Comparison of ENCODE assay signal across 9 cellular contexts in genomic region chr19:35897706-35898451, GRCh38. TPM values are rescaled to one million over a fixed set of nuclear protein-coding genes. Genes with fewer than 3 reads are reported as not detected.
DNase-seq lines count a peak whose midpoint lies in the region; ATAC-seq and TF ChIP-seq lines count a peak whose summit lies in the region.
"Had no signal": no experiment of that assay in that cellular context is flagged by ENCODE, and none has a peak within 500 bp of the region (broad histone marks: within the 10 kb centered on the region; RNA-seq: fewer than 3 reads in every experiment).

No MANE protein-coding gene starts in this region.

- no peaks in the 10 kb centered on the region for H4K20me1 ChIP-seq in H9 (ENCODE audit: control insufficient read depth, insufficient read depth, insufficient read length)
- no peaks in the 10 kb centered on the region for H4K20me1 ChIP-seq in hepatocyte (ENCODE audit: insufficient read depth, poor library complexity, severe bottlenecking)

- H3K36me3 ChIP-seq in hepatocyte (replicated peaks; ENCODE audit: insufficient read depth, low read depth) = no peaks in the 10 kb centered on the region

- H3K27ac ChIP-seq in H9 (ENCODE audit: insufficient read length, low read depth, low read length) (no peak overlapping the region), hepatocyte (no peak overlapping the region), skin epidermis (peak overlapping the region in 20 of 21 experiments; percentile 76 to 97 (median 91))

- H3K56ac ChIP-seq in H9 (ENCODE audit: insufficient read length, low read depth, low read length) = no peak overlapping the region

- H3K4me2 ChIP-seq in H9 (ENCODE audit: insufficient read depth, insufficient read length, low read length) = no peak overlapping the region
- peak overlapping the region; percentile 98 for H3K4me2 ChIP-seq in hepatocyte

- H3K4me1 Mint-ChIP-seq in H9 = peaks cover 10 to 23% of the 10 kb centered on the region in 2 experiments
- peaks cover 48% of the 10 kb centered on the region for H3K4me1 Mint-ChIP-seq in activated T-cell treated with anti-CD3 and anti-CD28 coated beads, Interleukin-2, amount 50 U/mL, for 72 hours (ENCODE audit: low read depth)

- H3K27ac Mint-ChIP-seq in H9 = peak overlapping the region in 1 of 3 experiments; percentile 81; a peak in 1 of 7 replicates
- H3K27ac Mint-ChIP-seq in activated T-cell treated with anti-CD3 and anti-CD28 coated beads, Interleukin-2, amount 50 U/mL, for 72 hours = peak overlapping the region; percentile 75

- H3K23ac ChIP-seq in H9 (ENCODE audit: insufficient read length, low read depth, low read length) = no peak overlapping the region

- H3K23me2 ChIP-seq in H9 (ENCODE audit: insufficient read length, low read depth, low read length, poor library complexity, severe bottlenecking) = peaks cover 6% of the 10 kb centered on the region

- no peak overlapping the region for H4K8ac ChIP-seq in H9 (replicated peaks; ENCODE audit: insufficient read length, low read depth, low read length)

- no peak overlapping the region for H3T11ph ChIP-seq in H9 (ENCODE audit: low read length)

- no peaks in the 10 kb centered on the region for H3K9me3 Mint-ChIP-seq in H9
- no peaks in the 10 kb centered on the region for H3K9me3 Mint-ChIP-seq in activated T-cell treated with anti-CD3 and anti-CD28 coated beads, Interleukin-2, amount 50 U/mL, for 72 hours

- H4K5ac ChIP-seq in H9 (ENCODE audit: insufficient read length, low read depth, low read length) = no peak overlapping the region

- no peak overlapping the region for H2BK12ac ChIP-seq in H9 (ENCODE audit: insufficient read length, low read depth, low read length)

- no peak overlapping the region for H2AFZ ChIP-seq in H9 (ENCODE audit: low read length)
- no peak overlapping the region for H2AFZ ChIP-seq in hepatocyte

- no peaks in the 10 kb centered on the region for H3K9me2 ChIP-seq in hepatocyte (replicated peaks; ENCODE audit: insufficient read depth)

- TF ChIP-seq CTCF in H9 (conservative IDR thresholded peaks at IDR 0.05) (no peak), hepatocyte (IDR thresholded peaks at IDR 0.05; ENCODE audit: poor library complexity) (no peak)

- H3K18ac ChIP-seq in H9 (ENCODE audit: insufficient read length, low read depth, low read length) = no peak overlapping the region

- no peak overlapping the region for H3K9ac ChIP-seq in H9 (ENCODE audit: extremely low read depth, insufficient read length, low read length)

- H2BK15ac ChIP-seq in H9 (ENCODE audit: low read depth, low read length) = no peak overlapping the region

- peaks cover 3% of the 10 kb centered on the region for H3K79me1 ChIP-seq in H9 (ENCODE audit: insufficient read depth, low read depth, low read length, poor library complexity, severe bottlenecking)

- peaks cover 5% of the 10 kb centered on the region; the same call in 1 of the 2 replicates for H3K4me1 ChIP-seq in H9 (ENCODE audit: insufficient read depth, low read length)
- H3K4me1 ChIP-seq in hepatocyte (ENCODE audit: insufficient read depth) = peaks cover 6% of the 10 kb centered on the region

- H3K4me3 ChIP-seq in hepatocyte = no peak overlapping the region
- H3K4me3 ChIP-seq in skin epidermis = peak overlapping the region; percentile 48 to 83 (median 73)
- H3K4me3 ChIP-seq: MG63 had no signal

- H3K79me2 ChIP-seq in H9 (ENCODE audit: insufficient read depth, low read length) (no peaks in the 10 kb centered on the region), hepatocyte (peaks cover 15% of the 10 kb centered on the region)

- H2BK20ac ChIP-seq in H9 (ENCODE audit: low read depth, low read length, poor library complexity, severe bottlenecking) = no peak overlapping the region

- no peaks in the 10 kb centered on the region for H3K9me3 ChIP-seq in H9 (ENCODE audit: control insufficient read depth, low read depth, low read length)
- no peaks in the 10 kb centered on the region for H3K9me3 ChIP-seq in hepatocyte (ENCODE audit: low read depth)
- H3K9me3 ChIP-seq: MG63 had no signal

- H3K27me3 Mint-ChIP-seq in H9 (ENCODE audit: low read depth) = peaks cover 5% of the 10 kb centered on the region
- H3K27me3 Mint-ChIP-seq in activated T-cell treated with anti-CD3 and anti-CD28 coated beads, Interleukin-2, amount 50 U/mL, for 72 hours (ENCODE audit: low read depth) = no peaks in the 10 kb centered on the region

- no peak overlapping the region for H3K4ac ChIP-seq in H9 (ENCODE audit: low read depth, low read length)

- no peak overlapping the region for H2BK5ac ChIP-seq in H9 (ENCODE audit: insufficient read length, low read length)

- no peak for ATAC-seq in activated T-cell treated with anti-CD3 and anti-CD28 coated beads, Interleukin-2, amount 50 U/mL, for 72 hours (replicated peaks in 1 of 2)
- no peak for ATAC-seq in HG03439 (IDR thresholded peaks at IDR 0.05; ENCODE audit: unreplicated experiment)
- ATAC-seq in GM18517 (IDR thresholded peaks at IDR 0.05; ENCODE audit: unreplicated experiment) = no peak

- H3K36me3 Mint-ChIP-seq in H9 (ENCODE audit: insufficient read depth in 1 of 3, low read depth in 3 of 3) = peaks cover 13 to 41% (median 36%) of the 10 kb centered on the region in 3 experiments; a peak in 6 of 7 replicates
- H3K36me3 Mint-ChIP-seq in activated T-cell treated with anti-CD3 and anti-CD28 coated beads, Interleukin-2, amount 50 U/mL, for 72 hours (ENCODE audit: insufficient read depth in 2 of 2) = peaks cover 13 to 25% of the 10 kb centered on the region in 2 donors

- no peak overlapping the region for H2BK120ac ChIP-seq in H9 (ENCODE audit: low read depth, low read length, poor library complexity, severe bottlenecking)

- peak overlapping the region; percentile 74 to 90 for H3K4me3 Mint-ChIP-seq in H9
- H3K4me3 Mint-ChIP-seq in activated T-cell treated with anti-CD3 and anti-CD28 coated beads, Interleukin-2, amount 50 U/mL, for 72 hours = peak overlapping the region; percentile 88 to 96

- no peak overlapping the region for H2AK5ac ChIP-seq in H9 (ENCODE audit: insufficient read length, low read length)

- DNase-seq in H9 = no peak
- DNase-seq in activated T-cell treated with anti-CD3 and anti-CD28 coated beads, Interleukin-2, amount 50 U/mL, for 72 hours = no peak
- DNase-seq in hepatocyte (ENCODE audit: low spot score) = no peak
- no peak for DNase-seq in LoVo (ENCODE audit: low spot score)
- no peak for DNase-seq in epidermal melanocyte (ENCODE audit: insufficient read length, low spot score)
- DNase-seq: MG63 had no signal

- H4K91ac ChIP-seq in H9 (ENCODE audit: insufficient read length, low read depth, low read length) = no peak overlapping the region

- H3K27me3 ChIP-seq in H9 (ENCODE audit: insufficient read depth, low read length) (no peaks in the 10 kb centered on the region), hepatocyte (no peaks in the 10 kb centered on the region)
- H3K27me3 ChIP-seq: MG63 had no signal

- H3K14ac ChIP-seq in H9 (ENCODE audit: insufficient read depth, low read length) = no peak overlapping the region

- no CpG with 5 or more reads among the region's 13 CpGs for WGBS in H9 (ENCODE audit: extremely low coverage, insufficient read length, low lambda C conversion rate)
- WGBS in hepatocyte (ENCODE audit: low lambda C conversion rate, missing lambda C conversion rate) = 93% methylated on average over 13 of the region's 13 CpGs

RNA-seq across cellular contexts. Expression of gene NFKBID, which starts 2.5 kb away (rescaled TPM):
- total RNA-seq in H9 (2021) (18.4 and 18.8 TPM in 2 replicates), hepatocyte (2.7 and 3.9 TPM in 2 replicates)
- 10 to 100 TPM; 51.5 to 63.1 TPM for total RNA-seq in activated T-cell treated with anti-CD3 and anti-CD28 coated beads, Interleukin-2, amount 50 U/mL, for 72 hours
- polyA plus RNA-seq in hepatocyte = 7.3 and 10.8 TPM in 2 replicates

RNA-seq across cellular contexts. Expression of gene HCST, which starts 4.5 kb away (rescaled TPM):
- total RNA-seq in H9 (2021) (0.68 and 1.8 TPM in 2 replicates), hepatocyte (0.97 and 1.4 TPM in 2 replicates)
- total RNA-seq in activated T-cell treated with anti-CD3 and anti-CD28 coated beads, Interleukin-2, amount 50 U/mL, for 72 hours = 10 to 100 TPM; 56.1 to 71.9 TPM
- polyA plus RNA-seq in hepatocyte = 3.9 and 4.8 TPM in 2 replicates

RNA-seq across cellular contexts. Expression of gene TYROBP, which starts 10.2 kb away (rescaled TPM):
- total RNA-seq in H9 (2021) (not detected in 2 replicates), hepatocyte (2.8 and 5.9 TPM in 2 replicates)
- total RNA-seq in activated T-cell treated with anti-CD3 and anti-CD28 coated beads, Interleukin-2, amount 50 U/mL, for 72 hours = 1 to 10 TPM in 1 of 2 donors, not detected in 1; 1.3 TPM
- polyA plus RNA-seq in hepatocyte = 2.9 and 4.9 TPM in 2 replicates

RNA-seq across cellular contexts. Expression of gene APLP1, which starts 29.5 kb away (rescaled TPM):
- total RNA-seq in H9 (2021) (29.9 and 36.9 TPM in 2 replicates), hepatocyte (19.8 and 29.0 TPM in 2 replicates)
- total RNA-seq in activated T-cell treated with anti-CD3 and anti-CD28 coated beads, Interleukin-2, amount 50 U/mL, for 72 hours = 1 to 10 TPM; 2.4 to 7.7 TPM
- polyA plus RNA-seq in hepatocyte = 115 and 147 TPM in 2 replicates

RNA-seq across cellular contexts. Expression of gene LRFN3, which starts 38.3 kb away (rescaled TPM):
- total RNA-seq in H9 (2021) (18.4 and 20.5 TPM in 2 replicates), hepatocyte (4.7 and 5.3 TPM in 2 replicates)
- total RNA-seq in activated T-cell treated with anti-CD3 and anti-CD28 coated beads, Interleukin-2, amount 50 U/mL, for 72 hours = 1 to 10 TPM; 6.4 to 8.5 TPM
- 15.6 and 19.2 TPM in 2 replicates for polyA plus RNA-seq in hepatocyte

Comparison
In these comparisons a context has a peak if more than half of its experiments do, and no peak if none do; other contexts are left out.
1. H3K27ac ChIP-seq: peak in skin epidermis (20 of 21); none in H9 (single experiment) and hepatocyte (single experiment).
2. RNA of gene HCST, which starts 4.5 kb away (total RNA-seq): 56.1 to 71.9 TPM in activated T-cell treated with anti-CD3 and anti-CD28 coated beads, Interleukin-2, amount 50 U/mL, for 72 hours; 0.97 to 1.4 TPM in hepatocyte and 0.68 to 1.8 TPM in H9; every median in the first group is over 10 times any median in the second.